8 cellular contexts compared by ENCODE assay signal in genomic region chr7:5704534-5704922, GRCh38.
A peak's percentile ranks its signal among the peaks of the same experiment; 100 is the strongest.
DNase-seq lines count a peak whose midpoint lies in the region; ATAC-seq and TF ChIP-seq lines count a peak whose summit lies in the region.

No MANE protein-coding gene starts in this region.

- peaks cover 7 to 40% (median 36%) of the 10 kb centered on the region in 3 experiments; a peak in 6 of 7 replicates for H3K36me3 Mint-ChIP-seq in H9 (ENCODE audit: insufficient read depth in 1 of 3, low read depth in 3 of 3)

- peak; percentile 94 for TF ChIP-seq CTCF in AG09319 (IDR thresholded peaks at IDR 0.05; ENCODE audit: low read depth, low read length)
- TF ChIP-seq CTCF in H9 (conservative IDR thresholded peaks at IDR 0.05): peak; percentile 91
- peak in 1 of 3 donors; percentile 86 for TF ChIP-seq CTCF in lower leg skin (IDR thresholded peaks at IDR 0.05)

- no peaks in the 10 kb centered on the region for H3K9me3 ChIP-seq in H9 (ENCODE audit: control insufficient read depth, low read depth, low read length)

- H2AK5ac ChIP-seq in H9 (ENCODE audit: insufficient read length, low read length): no peak overlapping the region

- no peak overlapping the region for H3K4me3 ChIP-seq in lower leg skin (ENCODE audit: low read depth, poor library complexity, severe bottlenecking)

- WGBS in H9 (ENCODE audit: extremely low coverage, insufficient read length, low lambda C conversion rate): no CpG with 5 or more reads among the region's 2 CpGs
- 2 to 8% methylated on average over 2 of the region's 2 CpGs for WGBS in lower leg skin, 2 donors

- no peak overlapping the region for H3K56ac ChIP-seq in H9 (ENCODE audit: insufficient read length, low read depth, low read length)

- H3T11ph ChIP-seq in H9 (ENCODE audit: low read length): no peak overlapping the region

- TF ChIP-seq POLR2A in lower leg skin (IDR thresholded peaks at IDR 0.05): no peak

- no peak overlapping the region for H3K4ac ChIP-seq in H9 (ENCODE audit: low read depth, low read length)

- H3K4me2 ChIP-seq in H9 (ENCODE audit: insufficient read depth, insufficient read length, low read length): no peak overlapping the region

- DNase-seq in AG09319 (ENCODE audit: extremely low read depth, low read depth) (no peak), H9 (peak; percentile 66), NCI-H69 (lab: John Stamatoyannopoulos, UW) (peak; percentile 75), lower leg skin (ENCODE audit: low spot score in 2 of 2) (peak; percentile 90 to 95)
- peak; percentile 43 to 66 for DNase-seq in activated CD4-positive, alpha-beta T cell treated with anti-CD3 and anti-CD28 coated beads, Interleukin-2, amount 50 U/mL, for 24 hours (ENCODE audit: low read depth in 1 of 2, low spot score in 1 of 2)
- DNase-seq in effector CD4-positive, alpha-beta T cell: peak; percentile 73
- peak in 2 of 3 donors; percentile 46 to 57 for DNase-seq in stimulated activated CD4-positive, alpha-beta T cell treated with anti-CD3 and anti-CD28 coated beads, TNF-alpha, amount 100 ng/mL, for 1 hour (ENCODE audit: low read depth in 3 of 3, low spot score in 1 of 3)

- H3K14ac ChIP-seq in H9 (ENCODE audit: insufficient read depth, low read length): no peak overlapping the region

- peaks cover 9 to 13% of the 10 kb centered on the region in 2 experiments for H3K4me1 Mint-ChIP-seq in H9

- no peak overlapping the region for H2AFZ ChIP-seq in H9 (ENCODE audit: low read length)

- H3K27me3 Mint-ChIP-seq in H9 (ENCODE audit: low read depth): no peaks in the 10 kb centered on the region

- H3K23me2 ChIP-seq in H9 (ENCODE audit: insufficient read length, low read depth, low read length, poor library complexity, severe bottlenecking): no peaks in the 10 kb centered on the region

- no peak overlapping the region for H2BK20ac ChIP-seq in H9 (ENCODE audit: low read depth, low read length, poor library complexity, severe bottlenecking)

- H4K20me1 ChIP-seq in H9 (ENCODE audit: control insufficient read depth, insufficient read depth, insufficient read length): no peaks in the 10 kb centered on the region

- no peak for ATAC-seq in HG02623 (IDR thresholded peaks at IDR 0.05; ENCODE audit: unreplicated experiment)

- H3K23ac ChIP-seq in H9 (ENCODE audit: insufficient read length, low read depth, low read length): no peak overlapping the region

- H3K27ac ChIP-seq in H9 (ENCODE audit: insufficient read length, low read depth, low read length): no peak overlapping the region

- H3K27ac Mint-ChIP-seq in H9: no peak overlapping the region; a peak in 1 of 7 replicates

- no peaks in the 10 kb centered on the region for H3K9me3 Mint-ChIP-seq in H9

- H3K4me3 Mint-ChIP-seq in H9: no peak overlapping the region

- no peaks in the 10 kb centered on the region for H3K79me1 ChIP-seq in H9 (ENCODE audit: insufficient read depth, low read depth, low read length, poor library complexity, severe bottlenecking)

- no peaks in the 10 kb centered on the region for H3K4me1 ChIP-seq in H9 (ENCODE audit: insufficient read depth, low read length)

- no peak overlapping the region for H4K91ac ChIP-seq in H9 (ENCODE audit: insufficient read length, low read depth, low read length)

- no peaks in the 10 kb centered on the region for H3K79me2 ChIP-seq in H9 (ENCODE audit: insufficient read depth, low read length)

- no peak overlapping the region for H3K9ac ChIP-seq in H9 (ENCODE audit: extremely low read depth, insufficient read length, low read length)

- H2BK12ac ChIP-seq in H9 (ENCODE audit: insufficient read length, low read depth, low read length): no peak overlapping the region

- no peak overlapping the region for H4K5ac ChIP-seq in H9 (ENCODE audit: insufficient read length, low read depth, low read length)

- no peak overlapping the region for H2BK15ac ChIP-seq in H9 (ENCODE audit: low read depth, low read length)

- no peaks in the 10 kb centered on the region for H3K27me3 ChIP-seq in H9 (ENCODE audit: insufficient read depth, low read length)

- H3K18ac ChIP-seq in H9 (ENCODE audit: insufficient read length, low read depth, low read length): no peak overlapping the region

- H2BK5ac ChIP-seq in H9 (ENCODE audit: insufficient read length, low read length): no peak overlapping the region

- no peak overlapping the region for H4K8ac ChIP-seq in H9 (replicated peaks; ENCODE audit: insufficient read length, low read depth, low read length)

- intact Hi-C loops in lower leg skin (cut with DNase I; ENCODE audit: low total_unique reads): no loop called here

- H2BK120ac ChIP-seq in H9 (ENCODE audit: low read depth, low read length, poor library complexity, severe bottlenecking): no peak overlapping the region
